ENCODE assay signal across 1 cellular context in genomic region chr17:1484586-1485310, GRCh38.
TF ChIP-seq lines count a peak whose summit lies in the region.

No MANE protein-coding gene starts in this region.

TF ChIP-seq in K562, 482 proteins besides CTCF, POLR2A, EP300 and RAD21 (continued from another document and continues in another):
- TF ChIP-seq NFIC (IDR thresholded peaks at IDR 0.05) (no peak), HMBOX1 (IDR thresholded peaks at IDR 0.05) (no peak), MYNN (IDR thresholded peaks at IDR 0.05) (peak; percentile 41; the same call in 1 of the 2 replicates), MYNN (CRISPR knock-in tag; IDR thresholded peaks at IDR 0.05) (no peak), MBD1 (CRISPR knock-in tag; IDR thresholded peaks at IDR 0.05) (no peak), ZC3H4 (CRISPR knock-in tag; IDR thresholded peaks at IDR 0.05; ENCODE audit: borderline replicate concordance) (no peak), ZNF407 (IDR thresholded peaks at IDR 0.05; ENCODE audit: low read depth) (no peak), HMG20B (CRISPR knock-in tag; IDR thresholded peaks at IDR 0.05) (no peak), BMI1 (IDR thresholded peaks at IDR 0.05; ENCODE audit: low read length) (no peak), ETS2 (tag; IDR thresholded peaks at IDR 0.05; ENCODE audit: borderline replicate concordance, poor library complexity, severe bottlenecking) (no peak), NKRF (IDR thresholded peaks at IDR 0.05; ENCODE audit: borderline replicate concordance) (peak; percentile 45; the same call in 1 of the 2 replicates), MAZ (CRISPR knock-in tag; conservative IDR thresholded peaks at IDR 0.05 in 1 of 2, IDR thresholded peaks at IDR 0.05 in 1 of 2) (peak; percentile 12 to 43; a peak in 1 of 4 replicates), FOXA1 (IDR thresholded peaks at IDR 0.05; ENCODE audit: borderline replicate concordance) (no peak), TEAD4 (IDR thresholded peaks at IDR 0.05; ENCODE audit: low read length) (peak; percentile 73), TEAD4 (CRISPR knock-in tag; IDR thresholded peaks at IDR 0.05; ENCODE audit: borderline replicate concordance) (no peak), ZNF239 (CRISPR knock-in tag; IDR thresholded peaks at IDR 0.05) (no peak), MTA3 (IDR thresholded peaks at IDR 0.05; ENCODE audit: borderline replicate concordance) (no peak), CREB5 (CRISPR knock-in tag; IDR thresholded peaks at IDR 0.05) (no peak), CBFA2T3 (IDR thresholded peaks at IDR 0.05) (peak; percentile 51), DPF2 (IDR thresholded peaks at IDR 0.05) (0 out of 2 replicates have a peak, but pooled peaks have one; percentile 28), ELF4 (CRISPR knock-in tag; IDR thresholded peaks at IDR 0.05) (no peak), KLF10 (CRISPR knock-in tag; IDR thresholded peaks at IDR 0.05) (no peak), SREBF1 (IDR thresholded peaks at IDR 0.05; ENCODE audit: borderline replicate concordance, low read depth, low read length) (no peak), ZNF79 (CRISPR knock-in tag; IDR thresholded peaks at IDR 0.05; ENCODE audit: low read depth) (no peak), IRF1 (CRISPR knock-in tag; IDR thresholded peaks at IDR 0.05; ENCODE audit: borderline replicate concordance) (no peak), CC2D1A (IDR thresholded peaks at IDR 0.05) (no peak), U2AF1 (optimal IDR thresholded peaks at IDR 0.05; ENCODE audit: low read depth, low read length) (no peak), PHTF2 (CRISPR knock-in tag; IDR thresholded peaks at IDR 0.05) (no peak), ZNF174 (CRISPR knock-in tag; IDR thresholded peaks at IDR 0.05) (no peak), POLR3A (IDR thresholded peaks at IDR 0.05; ENCODE audit: borderline replicate concordance, extremely low read depth, insufficient read depth, insufficient read length) (no peak), ZNF436 (CRISPR knock-in tag; IDR thresholded peaks at IDR 0.05) (no peak), FOXP4 (CRISPR knock-in tag; IDR thresholded peaks at IDR 0.05; ENCODE audit: borderline replicate concordance) (no peak), TCF7 (IDR thresholded peaks at IDR 0.05; ENCODE audit: borderline replicate concordance) (no peak), ZNF311 (CRISPR knock-in tag; IDR thresholded peaks at IDR 0.05) (no peak), HOMEZ (CRISPR knock-in tag; IDR thresholded peaks at IDR 0.05) (no peak), SIN3B (IDR thresholded peaks at IDR 0.05; ENCODE audit: low read depth) (no peak), TAF9B (IDR thresholded peaks at IDR 0.05; ENCODE audit: partially characterized antibody) (peak; percentile 63), MEF2D (tag; conservative IDR thresholded peaks at IDR 0.05; ENCODE audit: low read depth) (no peak), GTF2E2 (tag; IDR thresholded peaks at IDR 0.05) (no peak), GABPB2 (CRISPR knock-in tag; conservative IDR thresholded peaks at IDR 0.05) (no peak), ZNF655 (CRISPR knock-in tag; IDR thresholded peaks at IDR 0.05) (no peak), KDM2B (CRISPR knock-in tag; IDR thresholded peaks at IDR 0.05) (no peak), HMG20A (CRISPR knock-in tag; conservative IDR thresholded peaks at IDR 0.05) (no peak), USF2 (CRISPR knock-in tag; IDR thresholded peaks at IDR 0.05) (peak; percentile 29; the same call in 1 of the 2 replicates)
